ENCODE assay signal across 8 cellular contexts in the genomic region with DNA sequence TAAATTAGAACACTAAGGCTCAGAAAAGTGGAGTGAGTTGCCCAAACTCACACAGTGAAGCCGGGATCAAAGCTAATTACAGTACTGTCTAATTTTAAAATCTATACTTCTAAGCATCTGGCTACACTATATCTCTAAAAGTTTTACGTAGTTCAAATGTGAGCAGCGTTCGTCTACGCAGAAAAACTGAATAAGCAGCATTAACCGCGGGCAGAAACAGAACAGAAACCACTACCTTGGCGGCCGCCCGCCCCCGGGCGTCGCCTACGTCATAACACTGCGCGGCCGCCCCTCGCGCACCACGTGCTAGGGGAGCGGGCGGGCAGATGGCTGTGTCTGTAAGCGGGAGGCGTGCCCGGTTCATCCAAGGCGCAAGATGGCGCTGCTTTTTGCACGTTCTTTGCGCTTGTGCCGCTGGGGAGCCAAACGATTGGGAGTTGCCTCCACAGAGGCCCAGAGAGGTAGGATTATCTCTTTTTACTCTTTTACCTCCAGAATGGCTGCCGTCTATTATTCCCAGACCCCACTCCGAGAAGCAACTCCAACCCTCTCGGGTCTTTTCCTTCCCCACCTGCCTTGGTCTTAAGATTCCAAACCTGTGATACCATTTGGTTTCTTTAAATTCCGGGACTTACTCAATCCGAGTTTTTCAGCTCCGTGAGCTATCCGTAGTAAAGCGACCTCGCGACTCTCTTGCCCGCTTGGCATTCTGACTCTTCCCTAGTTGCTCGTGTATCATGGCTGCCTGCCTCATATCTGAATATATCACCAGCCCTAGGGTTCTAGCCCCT. TPM values are rescaled to one million over a fixed set of nuclear protein-coding genes. Genes with fewer than 3 reads are reported as not detected.
DNase-seq lines count a peak whose midpoint lies in the region; ATAC-seq and TF ChIP-seq lines count a peak whose summit lies in the region.

A gene (plus strand): TSS at position 363 of the 791 bp plus-strand sequence. CDS start 14 bp downstream, at position 377.

- peak; percentile 93 for DNase-seq in GM13977 (ENCODE audit: low spot score)
- DNase-seq in NCI-H146 treated with DMSO at 0.1 percent for 48 hours (lab: John Stamatoyannopoulos, UW; ENCODE audit: unreplicated experiment): peak; percentile 92
- DNase-seq in T-helper 1 cell: peak; percentile 84 to 96 (median 91)
- peak; percentile 54 to 96 (median 88) for DNase-seq in amygdala (lab: John Stamatoyannopoulos, UW)
- peak; percentile 94 to 98 (median 97) for DNase-seq in right cardiac atrium
- peak; percentile 95 to 97 for DNase-seq in aorta

- no peaks in the 10 kb centered on the region for H3K27me3 ChIP-seq in right cardiac atrium (ENCODE audit: control insufficient read depth, insufficient read depth)
- H3K27me3 ChIP-seq in rectal smooth muscle tissue (ENCODE audit: control insufficient read depth, insufficient read depth, low read length): no peaks in the 10 kb centered on the region
- no peaks in the 10 kb centered on the region for H3K27me3 ChIP-seq in aorta (ENCODE audit: control insufficient read depth in 1 of 2, insufficient read depth in 2 of 2, low read length in 1 of 2)

- TF ChIP-seq CTCF in GM13977 (IDR thresholded peaks at IDR 0.05; ENCODE audit: extremely low read depth, insufficient read depth, missing control alignments): peak; percentile 50

- under 1% methylated on average over 43 of the region's 43 CpGs for WGBS in right cardiac atrium
- 1% methylated on average over 43 of the region's 43 CpGs for WGBS in aorta, 2 donors

- H3K4me3 ChIP-seq in right cardiac atrium (ENCODE audit: low read length) (peak within 1 kb of the TSS; percentile 87), rectal smooth muscle tissue (ENCODE audit: low read length) (peak within 1 kb of the TSS; percentile 100), aorta (ENCODE audit: low read length in 2 of 2) (peak within 1 kb of the TSS; percentile 66 to 91)

- intact Hi-C loops in right cardiac atrium (cut with DNase I) (loop anchor here in 2 of 4 donors (5.0 to 10.0 kb wide), 2 partner anchors 134 to 276 kb away; a partner anchor contains a TSS), aorta (cut with DNase I) (loop anchor here (10.0 kb wide), 2 partner anchors 104 to 154 kb away; a partner anchor contains a TSS)

- H3K9me3 ChIP-seq in right cardiac atrium (ENCODE audit: control insufficient read depth, low read length): no peaks in the 10 kb centered on the region
- no peaks in the 10 kb centered on the region for H3K9me3 ChIP-seq in aorta (ENCODE audit: control insufficient read depth, low read length)

- ATAC-seq in HG02884 (IDR thresholded peaks at IDR 0.05; ENCODE audit: unreplicated experiment): peak; percentile 82
- ATAC-seq in right cardiac atrium: peak; percentile 97 to 98
- ATAC-seq in aorta (ENCODE audit: low FRiP score): peak; percentile 98

- H3K36me3 ChIP-seq in rectal smooth muscle tissue (ENCODE audit: control insufficient read depth, insufficient read depth, low read length): no peaks in the 10 kb centered on the region
- no peaks in the 10 kb centered on the region for H3K36me3 ChIP-seq in aorta (ENCODE audit: control insufficient read depth in 1 of 2, insufficient read depth in 2 of 2, low read length in 1 of 2)

- H3K4me1 ChIP-seq in right cardiac atrium (ENCODE audit: control insufficient read depth, insufficient read depth, low read length) (peaks cover 6% of the 10 kb centered on the region), rectal smooth muscle tissue (ENCODE audit: control insufficient read depth, insufficient read depth, low read length) (peaks cover 2% of the 10 kb centered on the region), aorta (ENCODE audit: control insufficient read depth in 1 of 2, insufficient read depth in 2 of 2, low read length in 2 of 2) (no peaks in the 10 kb centered on the region)

- in situ Hi-C loops in GM13977 (cut with MboI; ENCODE audit: low pct_unique_long_range_greater_than_20kb, low sequenced_read_pairs, unreplicated experiment): no loop called here

- H3K27ac ChIP-seq in right cardiac atrium (ENCODE audit: low read length) (peak within 1 kb of the TSS; percentile 55), rectal smooth muscle tissue (ENCODE audit: low read depth, low read length) (peak within 1 kb of the TSS; percentile 88), aorta (ENCODE audit: low read depth in 1 of 2, low read length in 2 of 2) (peak within 1 kb of the TSS; percentile 28 to 62)

- H3K9ac ChIP-seq in rectal smooth muscle tissue (ENCODE audit: low read length): peak within 1 kb of the TSS; percentile 97

RNA-seq across cellular contexts. Expression of the gene that starts here (rescaled TPM):
- 1 to 10 TPM; 2.6 to 3.3 (median 2.7) TPM for total RNA-seq in right cardiac atrium
- polyA plus RNA-seq in right cardiac atrium: 3.1 TPM
- 1 to 10 TPM; 2.1 to 3.6 TPM for total RNA-seq in aorta
- 1 to 10 TPM; 1.6 to 1.8 TPM for polyA plus RNA-seq in aorta

Comparison
In these comparisons a context has a peak if more than half of its experiments do, and no peak if none do; other contexts are left out.
1. Peak in every context shown above with its lines: DNase-seq, ATAC-seq, H3K4me3 ChIP-seq and H3K27ac ChIP-seq.